Comparison of ENCODE assay signal across 1 cellular context in the genomic region with DNA sequence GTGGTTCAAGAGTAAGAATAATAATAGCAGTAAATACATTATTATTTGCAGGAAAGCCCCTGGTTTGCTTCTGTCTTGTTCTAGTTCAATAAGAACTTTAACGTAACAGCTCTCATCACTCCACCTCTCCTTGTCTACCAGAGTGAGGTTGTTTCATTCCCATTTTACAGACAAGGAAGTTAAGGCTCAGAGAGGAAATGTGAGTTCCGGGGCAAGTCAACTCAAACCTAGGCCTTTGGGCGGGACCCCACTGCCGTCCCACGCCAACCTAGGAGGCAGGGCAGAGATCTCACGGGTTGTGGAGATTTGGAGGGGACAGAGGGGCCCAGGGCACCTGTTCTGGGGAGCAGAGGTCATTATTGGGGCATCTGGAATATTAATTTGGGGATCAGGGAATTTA.
TF ChIP-seq lines count a peak whose summit lies in the region.

No MANE protein-coding gene starts in this region.

TF ChIP-seq in GM12878, 131 proteins besides CTCF, POLR2A, EP300 and RAD21 (continues in another document):
- TF ChIP-seq SMAD1 (IDR thresholded peaks at IDR 0.05; ENCODE audit: low read depth, partially characterized antibody) (no peak), DPF2 (IDR thresholded peaks at IDR 0.05) (0 out of 2 replicates have a peak, but pooled peaks have one; percentile 11), ZBED1 (IDR thresholded peaks at IDR 0.05; ENCODE audit: borderline replicate concordance) (no peak), SIN3A (IDR thresholded peaks at IDR 0.05; ENCODE audit: low read depth, low read length) (no peak), IKZF1 (conservative IDR thresholded peaks at IDR 0.05) (peak; percentile 49), YBX1 (IDR thresholded peaks at IDR 0.05) (no peak), MEF2A (IDR thresholded peaks at IDR 0.05; ENCODE audit: insufficient read depth, low read depth, low read length) (0 out of 2 replicates have a peak, but pooled peaks have one; percentile 9), SUPT20H (IDR thresholded peaks at IDR 0.05; ENCODE audit: borderline replicate concordance, control insufficient read depth, low read depth, low read length) (no peak), WRNIP1 (IDR thresholded peaks at IDR 0.05; ENCODE audit: borderline replicate concordance, low read depth, low read length) (no peak), RCOR1 (conservative IDR thresholded peaks at IDR 0.05; ENCODE audit: low read depth, low read length) (no peak), SMARCA5 (IDR thresholded peaks at IDR 0.05) (peak; percentile 37), RBBP5 (conservative IDR thresholded peaks at IDR 0.05) (no peak), CHD2 (IDR thresholded peaks at IDR 0.05; ENCODE audit: borderline replicate concordance, low read depth, low read length) (no peak), ZNF592 (IDR thresholded peaks at IDR 0.05) (no peak), ZNF274 (IDR thresholded peaks at IDR 0.05; ENCODE audit: insufficient read depth, insufficient read length) (no peak), RB1 (IDR thresholded peaks at IDR 0.05; ENCODE audit: borderline replicate concordance) (no peak), PKNOX1 (IDR thresholded peaks at IDR 0.05) (no peak), NR2F1 (conservative IDR thresholded peaks at IDR 0.05) (no peak), HDAC2 (IDR thresholded peaks at IDR 0.05) (no peak), CHD1 (IDR thresholded peaks at IDR 0.05; ENCODE audit: low read depth, low read length) (no peak), PML (IDR thresholded peaks at IDR 0.05; ENCODE audit: low read length) (no peak), NFIC (IDR thresholded peaks at IDR 0.05; ENCODE audit: low read depth, low read length) (no peak), TARDBP (IDR thresholded peaks at IDR 0.05; ENCODE audit: borderline replicate concordance) (no peak), LARP7 (IDR thresholded peaks at IDR 0.05) (no peak), EGR1 (IDR thresholded peaks at IDR 0.05; ENCODE audit: borderline replicate concordance in 1 of 2, low read depth in 2 of 2, low read length in 2 of 2) (peak in 1 of 2 experiments; percentile 33; a peak in 1 of 3 replicates), MXI1 (IDR thresholded peaks at IDR 0.05; ENCODE audit: low read depth, low read length) (no peak), MTA2 (IDR thresholded peaks at IDR 0.05; ENCODE audit: low read depth) (no peak), IRF3 (IDR thresholded peaks at IDR 0.05) (no peak), CREB1 (IDR thresholded peaks at IDR 0.05; ENCODE audit: low read depth) (no peak), JUNB (IDR thresholded peaks at IDR 0.05) (0 out of 2 replicates have a peak, but pooled peaks have one; percentile 8), IKZF2 (IDR thresholded peaks at IDR 0.05) (peak; percentile 18 to 43; a peak in 2 of 4 replicates), JUND (IDR thresholded peaks at IDR 0.05; ENCODE audit: low read depth, low read length) (no peak), HDGF (IDR thresholded peaks at IDR 0.05) (no peak), PRDM15 (CRISPR knock-in tag; IDR thresholded peaks at IDR 0.05) (no peak), ZNF217 (IDR thresholded peaks at IDR 0.05) (peak; percentile 92), ZNF207 (IDR thresholded peaks at IDR 0.05; ENCODE audit: borderline replicate concordance) (0 out of 2 replicates have a peak, but pooled peaks have one; percentile 43), BACH1 (IDR thresholded peaks at IDR 0.05; ENCODE audit: borderline replicate concordance) (no peak), ZBTB40 (IDR thresholded peaks at IDR 0.05; ENCODE audit: borderline replicate concordance) (no peak)
- TF ChIP-seq, protein P1, sequence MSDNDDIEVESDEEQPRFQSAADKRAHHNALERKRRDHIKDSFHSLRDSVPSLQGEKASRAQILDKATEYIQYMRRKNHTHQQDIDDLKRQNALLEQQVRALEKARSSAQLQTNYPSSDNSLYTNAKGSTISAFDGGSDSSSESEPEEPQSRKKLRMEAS (IDR thresholded peaks at IDR 0.05; ENCODE audit: low read depth, low read length) = no peak
- TF ChIP-seq, protein P2, sequence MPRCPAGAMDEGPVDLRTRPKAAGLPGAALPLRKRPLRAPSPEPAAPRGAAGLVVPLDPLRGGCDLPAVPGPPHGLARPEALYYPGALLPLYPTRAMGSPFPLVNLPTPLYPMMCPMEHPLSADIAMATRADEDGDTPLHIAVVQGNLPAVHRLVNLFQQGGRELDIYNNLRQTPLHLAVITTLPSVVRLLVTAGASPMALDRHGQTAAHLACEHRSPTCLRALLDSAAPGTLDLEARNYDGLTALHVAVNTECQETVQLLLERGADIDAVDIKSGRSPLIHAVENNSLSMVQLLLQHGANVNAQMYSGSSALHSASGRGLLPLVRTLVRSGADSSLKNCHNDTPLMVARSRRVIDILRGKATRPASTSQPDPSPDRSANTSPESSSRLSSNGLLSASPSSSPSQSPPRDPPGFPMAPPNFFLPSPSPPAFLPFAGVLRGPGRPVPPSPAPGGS (IDR thresholded peaks at IDR 0.05; ENCODE audit: borderline replicate concordance, insufficient read depth, low read depth, low read length, poor library complexity, severe bottlenecking) = no peak
- TF ChIP-seq, protein P3, sequence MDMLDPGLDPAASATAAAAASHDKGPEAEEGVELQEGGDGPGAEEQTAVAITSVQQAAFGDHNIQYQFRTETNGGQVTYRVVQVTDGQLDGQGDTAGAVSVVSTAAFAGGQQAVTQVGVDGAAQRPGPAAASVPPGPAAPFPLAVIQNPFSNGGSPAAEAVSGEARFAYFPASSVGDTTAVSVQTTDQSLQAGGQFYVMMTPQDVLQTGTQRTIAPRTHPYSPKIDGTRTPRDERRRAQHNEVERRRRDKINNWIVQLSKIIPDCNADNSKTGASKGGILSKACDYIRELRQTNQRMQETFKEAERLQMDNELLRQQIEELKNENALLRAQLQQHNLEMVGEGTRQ (IDR thresholded peaks at IDR 0.05; ENCODE audit: borderline replicate concordance, low read depth, low read length) = no peak
